In genomic region chr15:101810451-101810850, GRCh38 we compare ENCODE assay signal across 11 cellular contexts. TPM values are rescaled to one million over a fixed set of nuclear protein-coding genes. Genes with fewer than 3 reads are reported as not detected.
"Had no signal": no experiment of that assay in that cellular context is flagged by ENCODE, and none has a peak within 500 bp of the region (broad histone marks: within the 10 kb centered on the region; RNA-seq: fewer than 3 reads in every experiment).

No MANE protein-coding gene starts in this region.

- H3K36me3 ChIP-seq: HAP-1 had no signal

- ATAC-seq: HCT116, K562 had no signal

- H3K27ac ChIP-seq: GM23248, HL-60 had no signal

- H3K4me3 ChIP-seq: GM23248, HAP-1, K562 had no signal

- DNase-seq: GOT3, H7, HFFc6, IMR-90, KG1 had no signal

- H3K9me3 ChIP-seq: HAP-1 had no signal

RNA-seq across cellular contexts. Expression of gene OR4F15, which starts 1.6 kb away (rescaled TPM):
- total RNA-seq: GM23248, H4, H7, K562 had no signal

RNA-seq across cellular contexts. Expression of gene OR4F6, which starts 7.1 kb away (rescaled TPM):
- total RNA-seq: GM23248, H4, H7, HFFc6, IMR-90, K562 had no signal
